Comparison of ENCODE assay signal across 23 cellular contexts in the genomic region with DNA sequence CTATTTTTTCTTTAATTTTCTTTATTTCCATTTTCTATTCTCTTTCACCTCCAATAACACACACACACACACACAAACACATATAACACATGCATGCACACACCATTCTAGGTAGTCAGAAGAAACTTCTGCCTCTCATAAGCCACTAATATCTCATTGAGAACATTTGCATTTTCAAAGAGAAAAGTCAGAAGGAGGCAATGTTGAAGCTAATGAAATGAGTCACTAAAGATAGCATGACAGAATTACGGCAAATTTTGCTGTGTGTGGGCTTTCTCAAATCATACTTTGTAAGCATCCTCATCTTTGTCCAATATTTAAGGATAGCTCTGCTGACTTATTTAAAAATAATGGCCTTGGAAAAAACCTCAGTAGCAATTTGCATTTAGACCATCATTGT.
DNase-seq lines count a peak whose midpoint lies in the region; ATAC-seq, FAIRE-seq and TF ChIP-seq lines count a peak whose summit lies in the region.
"Had no signal": no experiment of that assay in that cellular context is flagged by ENCODE, and none has a peak within 500 bp of the region (broad histone marks: within the 10 kb centered on the region; RNA-seq: fewer than 3 reads in every experiment).

No MANE protein-coding gene starts in this region.

- no peak overlapping the region for H3K27ac Mint-ChIP-seq in T-helper 2 cell treated with Interferon-gamma antibody and Interleukin-4, amounts not matched to agents 5 μg/mL and 100 μg/mL, for 36 hours
- H3K27ac Mint-ChIP-seq: activated CD4-positive, alpha-beta memory T cell treated with anti-CD3 and anti-CD28 coated beads, Interleukin-2, amount 10 ng/mL, durations not matched to agents 7 days and 5 days; activated naive CD4-positive, alpha-beta T cell treated with anti-CD3 and anti-CD28 coated beads, Interleukin-2, amount 10 ng/mL, durations not matched to agents 7 days and 5 days; activated T-cell treated with anti-CD3 and anti-CD28 coated beads, Interleukin-2, amount 50 U/mL, for 24 hours; T-helper 1 cell treated with Interleukin-12 subunit alpha and Interleukin-12 subunit beta and Interleukin-4 antibody, amounts not matched to agents 30 μg/mL and 1 μg/mL, for 36 hours had no signal

- DNase-seq in GM12892 (ENCODE audit: insufficient read length) (no peak), NCI-H2107 (lab: John Stamatoyannopoulos, UW) (no peak), hippocampal formation (lab: John Stamatoyannopoulos, UW) (no peak)
- no peak for DNase-seq in T-helper 2 cell treated with Interferon-gamma antibody and Interleukin-4, amounts not matched to agents 5 μg/mL and 100 μg/mL, for 36 hours (ENCODE audit: low spot score)
- DNase-seq: activated CD4-positive, alpha-beta memory T cell treated with anti-CD3 and anti-CD28 coated beads, Interleukin-2, amount 10 ng/mL, durations not matched to agents 7 days and 5 days; activated naive CD4-positive, alpha-beta T cell treated with anti-CD3 and anti-CD28 coated beads, Interleukin-2, amount 10 ng/mL, durations not matched to agents 7 days and 5 days; activated T-cell treated with anti-CD3 and anti-CD28 coated beads, Interleukin-2, amount 50 U/mL, for 24 hours; aorta; cerebellar nuclear complex; effector CD4-positive, alpha-beta T cell; NCI-H1105; NCI-H524 treated with DMSO at 0.1 percent for 48 hours; right lobe of liver; SIG-M5; stimulated activated naive CD4-positive, alpha-beta T cell; tibial artery had no signal

- no peaks in the 10 kb centered on the region for H3K36me3 Mint-ChIP-seq in T-helper 2 cell treated with Interferon-gamma antibody and Interleukin-4, amounts not matched to agents 5 μg/mL and 100 μg/mL, for 36 hours (ENCODE audit: low read depth)
- H3K36me3 Mint-ChIP-seq: activated naive CD4-positive, alpha-beta T cell treated with anti-CD3 and anti-CD28 coated beads, Interleukin-2, amount 10 ng/mL, durations not matched to agents 7 days and 5 days had no signal

- ATAC-seq in GM19351 (IDR thresholded peaks at IDR 0.05; ENCODE audit: unreplicated experiment), result peak; percentile 53
- peak; percentile 56 for ATAC-seq in HG02852 (IDR thresholded peaks at IDR 0.05; ENCODE audit: unreplicated experiment)
- ATAC-seq in HG03432 (IDR thresholded peaks at IDR 0.05; ENCODE audit: unreplicated experiment), result peak; percentile 49
- ATAC-seq in HG02623 (IDR thresholded peaks at IDR 0.05; ENCODE audit: unreplicated experiment), result no peak
- ATAC-seq: right lobe of liver, WTC11 had no signal

- no peaks in the 10 kb centered on the region for H3K27me3 Mint-ChIP-seq in T-helper 2 cell treated with Interferon-gamma antibody and Interleukin-4, amounts not matched to agents 5 μg/mL and 100 μg/mL, for 36 hours (ENCODE audit: low read depth)
- H3K27me3 Mint-ChIP-seq: activated CD4-positive, alpha-beta memory T cell treated with anti-CD3 and anti-CD28 coated beads, Interleukin-2, amount 10 ng/mL, durations not matched to agents 7 days and 5 days; activated naive CD4-positive, alpha-beta T cell treated with anti-CD3 and anti-CD28 coated beads, Interleukin-2, amount 10 ng/mL, durations not matched to agents 7 days and 5 days had no signal

- no peaks in the 10 kb centered on the region for H3K4me1 Mint-ChIP-seq in T-helper 2 cell treated with Interferon-gamma antibody and Interleukin-4, amounts not matched to agents 5 μg/mL and 100 μg/mL, for 36 hours (ENCODE audit: low read depth)
- H3K4me1 Mint-ChIP-seq: activated CD4-positive, alpha-beta memory T cell treated with anti-CD3 and anti-CD28 coated beads, Interleukin-2, amount 10 ng/mL, durations not matched to agents 7 days and 5 days; activated naive CD4-positive, alpha-beta T cell treated with anti-CD3 and anti-CD28 coated beads, Interleukin-2, amount 10 ng/mL, durations not matched to agents 7 days and 5 days had no signal

- TF ChIP-seq POLR2A in GM12892 (IDR thresholded peaks at IDR 0.05; ENCODE audit: low read depth, low read length), result no peak

- no peak overlapping the region for H3K4me3 Mint-ChIP-seq in T-helper 2 cell treated with Interferon-gamma antibody and Interleukin-4, amounts not matched to agents 5 μg/mL and 100 μg/mL, for 36 hours
- H3K4me3 Mint-ChIP-seq: activated CD4-positive, alpha-beta memory T cell treated with anti-CD3 and anti-CD28 coated beads, Interleukin-2, amount 10 ng/mL, durations not matched to agents 7 days and 5 days; activated naive CD4-positive, alpha-beta T cell treated with anti-CD3 and anti-CD28 coated beads, Interleukin-2, amount 10 ng/mL, durations not matched to agents 7 days and 5 days; activated T-cell treated with anti-CD3 and anti-CD28 coated beads, Interleukin-2, amount 50 U/mL, for 24 hours; T-helper 1 cell treated with Interleukin-12 subunit alpha and Interleukin-12 subunit beta and Interleukin-4 antibody, amounts not matched to agents 30 μg/mL and 1 μg/mL, for 36 hours; WTC11 had no signal

- peak; percentile 46 for FAIRE-seq in GM12892 (lab: Jason Lieb, UNC)
- FAIRE-seq: A204.1 had no signal

- peaks cover 12% of the 10 kb centered on the region for H3K9me3 Mint-ChIP-seq in T-helper 2 cell treated with Interferon-gamma antibody and Interleukin-4, amounts not matched to agents 5 μg/mL and 100 μg/mL, for 36 hours
- H3K9me3 Mint-ChIP-seq: activated CD4-positive, alpha-beta memory T cell treated with anti-CD3 and anti-CD28 coated beads, Interleukin-2, amount 10 ng/mL, durations not matched to agents 7 days and 5 days; activated naive CD4-positive, alpha-beta T cell treated with anti-CD3 and anti-CD28 coated beads, Interleukin-2, amount 10 ng/mL, durations not matched to agents 7 days and 5 days; activated T-cell treated with anti-CD3 and anti-CD28 coated beads, Interleukin-2, amount 50 U/mL, for 24 hours had no signal
